ENCODE assay signal across 8 cellular contexts in genomic region chr3:63911901-63912767, GRCh38. TPM values are rescaled to one million over a fixed set of nuclear protein-coding genes. Genes with fewer than 3 reads are reported as not detected.
DNase-seq lines count a peak whose midpoint lies in the region; ATAC-seq and TF ChIP-seq lines count a peak whose summit lies in the region.

Gene SCAANT1 (minus strand): TSS chr3:63912383.

- H3K9me3 Mint-ChIP-seq in activated CD4-positive, alpha-beta T cell treated with anti-CD3 and anti-CD28 coated beads, Interleukin-2, amount 10 ng/mL, durations not matched to agents 24 days and 14 days = no peaks in the 10 kb centered on the region

- H3K36me3 ChIP-seq in colonic mucosa = no peaks in the 10 kb centered on the region

- peak within 1 kb of the TSS; percentile 94 for H3K27ac Mint-ChIP-seq in activated CD4-positive, alpha-beta T cell treated with anti-CD3 and anti-CD28 coated beads, Interleukin-2, amount 10 ng/mL, durations not matched to agents 24 days and 14 days

- no peaks in the 10 kb centered on the region for H3K9me3 ChIP-seq in colonic mucosa

- TF ChIP-seq CTCF in AG09309 (IDR thresholded peaks at IDR 0.05; ENCODE audit: control insufficient read depth, insufficient read depth, low read depth, low read length, missing control alignments) (no peak), colonic mucosa (IDR thresholded peaks at IDR 0.05) (no peak)

- peak within 1 kb of the TSS; percentile 99 for H3K27ac ChIP-seq in colonic mucosa

- ATAC-seq in GM18868 (IDR thresholded peaks at IDR 0.05; ENCODE audit: unreplicated experiment) = peak; percentile 74
- peak; percentile 78 for ATAC-seq in HG03097 (IDR thresholded peaks at IDR 0.05; ENCODE audit: low FRiP score, unreplicated experiment)
- peak; percentile 85 for ATAC-seq in left lobe of liver

- peaks cover 28% of the 10 kb centered on the region for H3K36me3 Mint-ChIP-seq in activated CD4-positive, alpha-beta T cell treated with anti-CD3 and anti-CD28 coated beads, Interleukin-2, amount 10 ng/mL, durations not matched to agents 24 days and 14 days (ENCODE audit: low read depth)

- H3K27me3 Mint-ChIP-seq in activated CD4-positive, alpha-beta T cell treated with anti-CD3 and anti-CD28 coated beads, Interleukin-2, amount 10 ng/mL, durations not matched to agents 24 days and 14 days = no peaks in the 10 kb centered on the region

- no peaks in the 10 kb centered on the region for H3K4me1 ChIP-seq in colonic mucosa

- intact Hi-C loops in activated CD4-positive, alpha-beta T cell treated with anti-CD3 and anti-CD28 coated beads, Interleukin-2, amount 10 ng/mL, durations not matched to agents 24 days and 14 days (cut with micrococcal nuclease) = loop anchor here (1.0 kb wide), 4 partner anchors 12 to 111 kb away; partner anchors contain the start of gene PSMD6
- intact Hi-C loops in colonic mucosa (cut with DNase I) = loop anchor here (10.0 kb wide), 1 partner anchor 73 kb away; no protein-coding TSS in a partner anchor

- H3K27me3 ChIP-seq in colonic mucosa = no peaks in the 10 kb centered on the region

- H3K4me3 ChIP-seq in AG09309 (ENCODE audit: control insufficient read depth, low read depth, low read length) (peak within 1 kb of the TSS; percentile 79), colonic mucosa (peak within 1 kb of the TSS; percentile 77)

- peak within 1 kb of the TSS; percentile 92 for H3K4me3 Mint-ChIP-seq in activated CD4-positive, alpha-beta T cell treated with anti-CD3 and anti-CD28 coated beads, Interleukin-2, amount 10 ng/mL, durations not matched to agents 24 days and 14 days

- H3K9ac ChIP-seq in colonic mucosa (ENCODE audit: low read depth in 2 of 2, low read length in 2 of 2) = peak within 1 kb of the TSS; percentile 81 to 89

- DNase-seq in AG09309 (ENCODE audit: low read depth) = peak; percentile 59
- peak; percentile 53 for DNase-seq in NCI-H510A treated with DMSO at 0.1 percent for 48 hours (lab: John Stamatoyannopoulos, UW)
- peak; percentile 95 for DNase-seq in activated CD4-positive, alpha-beta T cell treated with anti-CD3 and anti-CD28 coated beads, Interleukin-2, amount 10 ng/mL, durations not matched to agents 24 days and 14 days
- peak; percentile 91 for DNase-seq in colonic mucosa
- peak; percentile 96 for DNase-seq in left lobe of liver (ENCODE audit: low spot score)
- DNase-seq in stimulated activated CD4-positive, alpha-beta T cell treated with anti-CD3 and anti-CD28 coated beads, Interleukin-1b, Interleukin-23, amount 100 ng/mL, for 48 hours = peak; percentile 80

- H3K4me1 Mint-ChIP-seq in activated CD4-positive, alpha-beta T cell treated with anti-CD3 and anti-CD28 coated beads, Interleukin-2, amount 10 ng/mL, durations not matched to agents 24 days and 14 days = peaks cover 40% of the 10 kb centered on the region

RNA-seq across cellular contexts. Expression of gene SCAANT1, which starts in this region (rescaled TPM):
- total RNA-seq in activated CD4-positive, alpha-beta T cell treated with anti-CD3 and anti-CD28 coated beads, Interleukin-2, amount 10 ng/mL, durations not matched to agents 24 days and 14 days = not detected in 2 replicates
- total RNA-seq in colonic mucosa = not detected
- total RNA-seq in left lobe of liver = not detected

Comparison
In these comparisons a context has a peak if more than half of its experiments do, and no peak if none do; other contexts are left out.
1. Peak in every context shown above with its lines: DNase-seq, ATAC-seq, H3K4me3 ChIP-seq and H3K27ac ChIP-seq.
2. Peak in DNase-seq in activated CD4-positive, alpha-beta T cell treated with anti-CD3 and anti-CD28 coated beads, Interleukin-2, amount 10 ng/mL, durations not matched to agents 24 days and 14 days; RNA of the gene not detected or under 1 TPM.
3. Peak in DNase-seq, H3K4me3 ChIP-seq, H3K27ac ChIP-seq and H3K9ac ChIP-seq in colonic mucosa; RNA of the gene not detected or under 1 TPM.
4. Peak in DNase-seq and ATAC-seq in left lobe of liver; RNA of the gene not detected or under 1 TPM.